ENCODE assay signal across 10 cellular contexts in genomic region chr12:65232490-65233077, GRCh38. TPM values are rescaled to one million over a fixed set of nuclear protein-coding genes. Genes with fewer than 3 reads are reported as not detected.
A peak's percentile ranks its signal among the peaks of the same experiment; 100 is the strongest.
DNase-seq lines count a peak whose midpoint lies in the region; ATAC-seq and TF ChIP-seq lines count a peak whose summit lies in the region.
"Had no signal": no experiment of that assay in that cellular context is flagged by ENCODE, and none has a peak within 500 bp of the region (broad histone marks: within the 10 kb centered on the region; RNA-seq: fewer than 3 reads in every experiment).

No MANE protein-coding gene starts in this region.

- H3K4me3 ChIP-seq in psoas muscle: no peak overlapping the region
- H3K4me3 ChIP-seq: BLaER1 treated with 17β-estradiol and CSF1 and Interleukin-3, amounts not matched to agents 10 nM and 100 nM had no signal

- intact Hi-C loops in psoas muscle (cut with DNase I): loop anchor here (2.0 to 10.0 kb wide), 3 partner anchors 60 to 342 kb away; no protein-coding TSS in a partner anchor

- peaks cover 0 to 7% of the 10 kb centered on the region in 2 donors for H3K36me3 ChIP-seq in psoas muscle (ENCODE audit: insufficient read depth in 1 of 2, low read depth in 1 of 2)

- 26 to 34% (median 28%) methylated on average over 3 of the region's 3 CpGs for WGBS in psoas muscle, 3 donors

- DNase-seq in NCI-H1105 treated with DMSO at 0.1 percent for 48 hours (lab: John Stamatoyannopoulos, UW): peak; percentile 8
- DNase-seq in NCI-H1105 (lab: John Stamatoyannopoulos, UW): no peak
- DNase-seq in NCI-H2227 treated with DMSO at 0.1 percent for 48 hours (lab: John Stamatoyannopoulos, UW): peak; percentile 28
- DNase-seq in effector memory CD8-positive, alpha-beta T cell: no peak
- DNase-seq in psoas muscle: no peak
- DNase-seq in stimulated activated naive CD8-positive, alpha-beta T cell treated with anti-CD3 and anti-CD28 coated beads, Interleukin-15, Interleukin-2, amounts not matched to agents 100 U/mL and 50 U/mL, for 24 hours: no peak

- peaks cover 3 to 9% of the 10 kb centered on the region in 2 donors for H3K9me3 Mint-ChIP-seq in effector memory CD8-positive, alpha-beta T cell

- ATAC-seq in effector memory CD8-positive, alpha-beta T cell (replicated peaks): peak; percentile 37
- no peak for ATAC-seq in psoas muscle
- no peak for ATAC-seq in HG02610 (IDR thresholded peaks at IDR 0.05; ENCODE audit: unreplicated experiment)
- no peak for ATAC-seq in HG03342 (IDR thresholded peaks at IDR 0.05; ENCODE audit: unreplicated experiment)
- ATAC-seq in stimulated activated naive CD8-positive, alpha-beta T cell treated with anti-CD3 and anti-CD28 coated beads, Interleukin-15, Interleukin-2, amounts not matched to agents 100 U/mL and 50 U/mL, for 24 hours: no peak

- H3K27me3 ChIP-seq in psoas muscle (ENCODE audit: insufficient read depth in 3 of 3, low read length in 2 of 3): no peaks in the 10 kb centered on the region
- H3K27me3 ChIP-seq: BLaER1 treated with 17β-estradiol and CSF1 and Interleukin-3, amounts not matched to agents 10 nM and 100 nM had no signal

- peak overlapping the region in 1 of 2 donors; percentile 79 for H3K27ac Mint-ChIP-seq in effector memory CD8-positive, alpha-beta T cell

- peaks cover 3 to 17% of the 10 kb centered on the region in 2 donors for H3K4me1 Mint-ChIP-seq in effector memory CD8-positive, alpha-beta T cell (ENCODE audit: low read depth in 2 of 2)

- H3K36me3 Mint-ChIP-seq in effector memory CD8-positive, alpha-beta T cell (ENCODE audit: insufficient read depth): peaks cover 5% of the 10 kb centered on the region

- peak overlapping the region in 1 of 2 donors; percentile 37 for H3K4me3 Mint-ChIP-seq in effector memory CD8-positive, alpha-beta T cell

- H3K4me1 ChIP-seq in psoas muscle: peaks cover 5% of the 10 kb centered on the region

- peak; percentile 49 for TF ChIP-seq CTCF in psoas muscle (IDR thresholded peaks at IDR 0.05)

- H3K27ac ChIP-seq in psoas muscle: no peak overlapping the region
- H3K27ac ChIP-seq: BLaER1 treated with 17β-estradiol and CSF1 and Interleukin-3, amounts not matched to agents 10 nM and 100 nM had no signal

- no peaks in the 10 kb centered on the region for H3K27me3 Mint-ChIP-seq in effector memory CD8-positive, alpha-beta T cell

- H3K9me3 ChIP-seq in psoas muscle: peaks cover 14% of the 10 kb centered on the region

RNA-seq across cellular contexts. Expression of gene MSRB3, which starts 45.9 kb away (rescaled TPM):
- total RNA-seq in psoas muscle: 10 to 100 TPM; 48.3 to 64.1 (median 56.6) TPM
- polyA plus RNA-seq in psoas muscle: 10 to 100 TPM; 15.4 to 43.6 (median 34.5) TPM
- total RNA-seq: T-helper 2 cell treated with Interferon-gamma antibody and Interleukin-4, amounts not matched to agents 100 ng/mL and 5 ng/mL, for 36 hours had no signal

Comparison
In these comparisons a context has a peak if more than half of its experiments do, and no peak if none do; other contexts are left out.
1. DNase-seq: peak in NCI-H1105 treated with DMSO at 0.1 percent for 48 hours (single experiment) and NCI-H2227 treated with DMSO at 0.1 percent for 48 hours (single experiment); none in NCI-H1105 (single experiment), effector memory CD8-positive, alpha-beta T cell (0 of 3), psoas muscle (0 of 2) and stimulated activated naive CD8-positive, alpha-beta T cell treated with anti-CD3 and anti-CD28 coated beads, Interleukin-15, Interleukin-2, amounts not matched to agents 100 U/mL and 50 U/mL, for 24 hours (single experiment).